In genomic region chr3:101813817-101814440, GRCh38 we compare ENCODE assay signal across 8 cellular contexts. TPM values are rescaled to one million over a fixed set of nuclear protein-coding genes. Genes with fewer than 3 reads are reported as not detected.
DNase-seq lines count a peak whose midpoint lies in the region; ATAC-seq, FAIRE-seq and TF ChIP-seq lines count a peak whose summit lies in the region.

No MANE protein-coding gene starts in this region.

- no peak for DNase-seq in BE2C
- DNase-seq in HEK293T (ENCODE audit: extremely low spot score): no peak
- no peak for DNase-seq in GM12878 (ENCODE audit: low read depth, low spot score)
- DNase-seq in activated CD4-positive, alpha-beta memory T cell treated with anti-CD3 and anti-CD28 coated beads for 36 hours: no peak
- DNase-seq in MG63: no peak
- DNase-seq in T-cell: no peak

- H3K4me3 ChIP-seq in BE2C (ENCODE audit: low read depth, low read length): no peak overlapping the region
- no peak overlapping the region for H3K4me3 ChIP-seq in GM12878
- H3K4me3 ChIP-seq in liver (ENCODE audit: low read depth in 1 of 3, low read length in 3 of 3): peak overlapping the region in 1 of 3 donors; percentile 25
- H3K4me3 ChIP-seq in MG63: no peak overlapping the region

- H3K4me1 Mint-ChIP-seq in activated CD4-positive, alpha-beta memory T cell treated with anti-CD3 and anti-CD28 coated beads for 36 hours (ENCODE audit: low read depth): peaks cover 42% of the 10 kb centered on the region
- H3K4me1 Mint-ChIP-seq in T-cell: peaks cover 48 to 59% (median 50%) of the 10 kb centered on the region in 3 donors

- peaks cover 8% of the 10 kb centered on the region; the same call in 1 of the 2 replicates for H3K4me1 ChIP-seq in BE2C
- peaks cover 20% of the 10 kb centered on the region for H3K4me1 ChIP-seq in GM12878 (ENCODE audit: control insufficient read depth, insufficient read depth, low read length)
- peaks cover 0 to 19% (median 14%) of the 10 kb centered on the region in 4 donors for H3K4me1 ChIP-seq in liver (ENCODE audit: control insufficient read depth in 4 of 4, insufficient read depth in 4 of 4, low read length in 3 of 4)

- H3K36me3 ChIP-seq in BE2C: peaks cover 11% of the 10 kb centered on the region
- H3K36me3 ChIP-seq in GM12878 (ENCODE audit: control insufficient read depth in 2 of 2, insufficient read depth in 2 of 2, low read length in 1 of 2): peaks cover 0 to 5% of the 10 kb centered on the region in 2 experiments; a peak in 1 of 4 replicates
- H3K36me3 ChIP-seq in liver (ENCODE audit: control insufficient read depth in 4 of 4, insufficient read depth in 3 of 4, low read depth in 1 of 4, low read length in 3 of 4): no peaks in the 10 kb centered on the region
- no peaks in the 10 kb centered on the region for H3K36me3 ChIP-seq in MG63

- peak; percentile 46 for TF ChIP-seq CTCF in BE2C (IDR thresholded peaks at IDR 0.05; ENCODE audit: low read depth, low read length)
- peak; percentile 30 to 66 (median 50); a peak in 4 of 6 replicates for TF ChIP-seq CTCF in GM12878 (IDR thresholded peaks at IDR 0.05 in 2 of 3, conservative IDR thresholded peaks at IDR 0.05 in 1 of 3; ENCODE audit: control insufficient read depth in 2 of 3, extremely low read depth in 1 of 3, insufficient read depth in 1 of 3, low read depth in 3 of 3, low read length in 3 of 3)
- TF ChIP-seq CTCF in liver (IDR thresholded peaks at IDR 0.05; ENCODE audit: low read depth, low read length, missing input control): peak; percentile 57

- SMC1A ChIA-PET in GM12878 (lab: Charles Lee; ENCODE audit: uncharacterized antibody, unreplicated experiment): interaction anchor here (0.8 to 19.7 kb wide), 53 partner anchors 8 to 723 kb away, joined by 3 to 949 read pairs (median 5); partner anchors contain the start of gene NFKBIZ

- H3K9me3 Mint-ChIP-seq in activated CD4-positive, alpha-beta memory T cell treated with anti-CD3 and anti-CD28 coated beads for 36 hours: no peaks in the 10 kb centered on the region
- H3K9me3 Mint-ChIP-seq in T-cell: no peaks in the 10 kb centered on the region

- RAD21 ChIA-PET in GM12878 (lab: Charles Lee; ENCODE audit: unreplicated experiment): interaction anchor here (0.8 to 15.9 kb wide), 48 partner anchors 9 to 857 kb away, joined by 3 to 659 read pairs (median 4); partner anchors contain the start of genes CEP97 and NFKBIZ

- H3K27me3 Mint-ChIP-seq in activated CD4-positive, alpha-beta memory T cell treated with anti-CD3 and anti-CD28 coated beads for 36 hours: no peaks in the 10 kb centered on the region
- H3K27me3 Mint-ChIP-seq in T-cell: no peaks in the 10 kb centered on the region

- no peak overlapping the region for H2AFZ ChIP-seq in GM12878 (ENCODE audit: control insufficient read depth, low read depth, low read length)

- 67% methylated on average over 7 of the region's 7 CpGs for WGBS in GM12878 (ENCODE audit: insufficient coverage, insufficient replicate concordance, low lambda C conversion rate, missing lambda C conversion rate)
- 23% methylated on average over 7 of the region's 7 CpGs for WGBS in liver

- no peak overlapping the region for H3K4me3 Mint-ChIP-seq in activated CD4-positive, alpha-beta memory T cell treated with anti-CD3 and anti-CD28 coated beads for 36 hours
- no peak overlapping the region for H3K4me3 Mint-ChIP-seq in T-cell

- CTCF ChIA-PET in HEK293T (lab: Yijun Ruan, JAX) (interaction anchor here (0.7 to 1.9 kb wide), 7 partner anchors 112 to 415 kb away, joined by 3 to 16 read pairs (median 4); no protein-coding TSS in a partner anchor), GM12878 (lab: Yijun Ruan, JAX) (interaction anchor here (0.6 to 15.9 kb wide), 61 partner anchors 9 to 723 kb away, joined by 3 to 1057 read pairs (median 4); partner anchors contain the start of genes CEP97, NFKBIZ and NXPE3), T-cell (lab: Charles Lee) (interaction anchor here (0.5 to 1.7 kb wide), 23 partner anchors 8 to 1481 kb away, joined by 3 to 26 read pairs (median 5); no protein-coding TSS in a partner anchor)
- CTCF ChIA-PET in activated CD4-positive, alpha-beta memory T cell treated with anti-CD3 and anti-CD28 coated beads for 36 hours (lab: Charles Lee): interaction anchor here (0.5 to 13.8 kb wide), 20 partner anchors 9 to 725 kb away, joined by 3 to 391 read pairs (median 5); partner anchors contain the start of genes NFKBIZ and NXPE3

- FAIRE-seq in GM12878 (lab: Jason Lieb, UNC): no peak

- no peak overlapping the region for H3K27ac Mint-ChIP-seq in activated CD4-positive, alpha-beta memory T cell treated with anti-CD3 and anti-CD28 coated beads for 36 hours
- H3K27ac Mint-ChIP-seq in T-cell: no peak overlapping the region

- BruUV-seq in GM12878 (replicated peaks; lab: Mats Ljungman, UMichigan): no TSS peak

- no peak overlapping the region for H3K4me2 ChIP-seq in GM12878 (ENCODE audit: control insufficient read depth, insufficient read depth)

- TF ChIP-seq POLR2A in GM12878 (IDR thresholded peaks at IDR 0.05; ENCODE audit: low read depth, low read length): no peak

- TF ChIP-seq RAD21 in GM12878 (IDR thresholded peaks at IDR 0.05; ENCODE audit: insufficient read depth, low read depth, low read length): peak; percentile 91
- TF ChIP-seq RAD21 in liver (IDR thresholded peaks at IDR 0.05): peak; percentile 90 to 94

- intact Hi-C loops in GM12878 (cut with micrococcal nuclease; ENCODE audit: unreplicated experiment): loop anchor here (1.0 to 5.0 kb wide), 4 partner anchors 37 to 411 kb away; no protein-coding TSS in a partner anchor
- intact Hi-C loops in activated CD4-positive, alpha-beta memory T cell treated with anti-CD3 and anti-CD28 coated beads for 36 hours (cut with micrococcal nuclease): loop anchor here (1.0 to 2.0 kb wide), 3 partner anchors 36 to 411 kb away; no protein-coding TSS in a partner anchor

- no peaks in the 10 kb centered on the region for H4K20me1 ChIP-seq in GM12878 (ENCODE audit: control insufficient read depth, insufficient read depth)

- H3K79me2 ChIP-seq in GM12878 (ENCODE audit: control insufficient read depth, insufficient read depth, low read length): no peaks in the 10 kb centered on the region

- H3K9me3 ChIP-seq in BE2C: no peaks in the 10 kb centered on the region
- H3K9me3 ChIP-seq in GM12878 (replicated peaks; ENCODE audit: control insufficient read depth, insufficient read depth, low read length): peaks cover 2% of the 10 kb centered on the region; the same call in 1 of the 3 replicates
- no peaks in the 10 kb centered on the region for H3K9me3 ChIP-seq in liver (ENCODE audit: control insufficient read depth in 4 of 4, low read length in 3 of 4)
- no peaks in the 10 kb centered on the region for H3K9me3 ChIP-seq in MG63

- no peak overlapping the region for H3K27ac ChIP-seq in GM12878 (ENCODE audit: control insufficient read depth, insufficient read depth)
- no peak overlapping the region for H3K27ac ChIP-seq in liver (ENCODE audit: low read depth in 1 of 2, low read length in 2 of 2)

- in situ Hi-C loops in GM12878 (cut with MboI): loop anchor here (5.0 kb wide), 2 partner anchors 413 to 718 kb away; no protein-coding TSS in a partner anchor

- peak; percentile 39 for ATAC-seq in GM12878
- ATAC-seq in T-cell (replicated peaks in 1 of 4): no peak
- ATAC-seq in HG03139 (IDR thresholded peaks at IDR 0.05; ENCODE audit: unreplicated experiment): no peak

- TF ChIP-seq EP300 in GM12878 (IDR thresholded peaks at IDR 0.05; ENCODE audit: borderline replicate concordance in 1 of 2, control insufficient read depth in 1 of 2, low read depth in 2 of 2, low read length in 2 of 2): no peak

- peaks cover 13% of the 10 kb centered on the region for H3K36me3 Mint-ChIP-seq in activated CD4-positive, alpha-beta memory T cell treated with anti-CD3 and anti-CD28 coated beads for 36 hours
- peaks cover 21% of the 10 kb centered on the region for H3K36me3 Mint-ChIP-seq in T-cell

- H3K9ac ChIP-seq in GM12878 (ENCODE audit: control insufficient read depth, insufficient read depth, low read length): no peak overlapping the region
- H3K9ac ChIP-seq in liver (ENCODE audit: low read depth in 1 of 2, low read length in 2 of 2): peak overlapping the region; percentile 16 to 38

- H3K27me3 ChIP-seq in BE2C: no peaks in the 10 kb centered on the region
- H3K27me3 ChIP-seq in GM12878 (replicated peaks in 1 of 2; ENCODE audit: control insufficient read depth in 2 of 2, insufficient read depth in 2 of 2, low read length in 1 of 2): no peaks in the 10 kb centered on the region
- no peaks in the 10 kb centered on the region for H3K27me3 ChIP-seq in liver (ENCODE audit: control insufficient read depth in 4 of 4, insufficient read depth in 4 of 4, low read length in 3 of 4)
- H3K27me3 ChIP-seq in MG63: no peaks in the 10 kb centered on the region

- POLR2A ChIA-PET in HEK293T (lab: Yijun Ruan, JAX): no interaction called here
- POLR2A ChIA-PET in GM12878 (lab: Charles Lee): interaction anchor here (0.7 to 1.9 kb wide), 7 partner anchors 11 to 411 kb away, joined by 3 to 15 read pairs (median 3); partner anchors contain the start of gene CEP97
- POLR2A ChIA-PET in activated CD4-positive, alpha-beta memory T cell treated with anti-CD3 and anti-CD28 coated beads for 36 hours (lab: Charles Lee): interaction anchor here (0.7 to 1.2 kb wide), 3 partner anchors 14 to 38 kb away, joined by 3 to 4 read pairs (median 4); partner anchors contain the start of gene NFKBIZ
- POLR2A ChIA-PET in T-cell (lab: Charles Lee): interaction anchor here (0.6 to 2.1 kb wide), 8 partner anchors 10 to 411 kb away, joined by 3 to 8 read pairs (median 4); partner anchors contain the start of gene NFKBIZ (in 1 of the 2)

RNA-seq across cellular contexts. Expression of gene NXPE3, which starts 34.9 kb away (rescaled TPM):
- polyA plus RNA-seq in BE2C (2012; ENCODE audit: insufficient read depth, insufficient read length, low read depth): 24.5 TPM
- total RNA-seq in GM12878 (2013; cell fraction: nucleolus; rRNA removed): 2.5 and 3.0 TPM in 2 replicates
- total RNA-seq in GM12878 (2014; rRNA removed) (4.5 and 5.5 TPM in 2 replicates), GM12878 (2014; rRNA removed; fragmentation: Illumina TruSeq; extraction: Trizol) (2.4 TPM in 2 replicates), GM12878 (2021) (6.4 and 6.9 TPM in 2 replicates), liver (1 to 10 TPM; 2.2 to 2.7 TPM), T-cell (10 to 100 TPM; 38.0 to 44.8 (median 41.3) TPM)
- polyA plus RNA-seq in GM12878 (2011; ENCODE audit: low read depth): 2.1 TPM
- polyA plus RNA-seq in GM12878 (2011; rRNA removed) (3.7 and 4.7 TPM in 2 replicates), GM12878 (2014; fragmentation: Illumina TruSeq; extraction: Trizol) (5.0 and 5.5 TPM in 2 replicates), GM12878 (2014; fragmentation: Nextera tagmentation; extraction: Ambion mirVana) (1 to 10 TPM; 2.0 to 2.2 TPM), GM12878 (2014; rRNA removed) (5.2 and 5.4 TPM in 2 replicates), GM12878 (2016; fragmentation: Nextera tagmentation; extraction: Ambion mirVana) (1 to 10 TPM; 6.8 to 8.7 TPM), liver (1 to 10 TPM; 1.1 to 1.2 TPM)
- polyA plus RNA-seq in GM12878 (2011; cell fraction: cytosol; rRNA removed): 3.3 and 4.3 TPM in 2 replicates
- polyA plus RNA-seq in GM12878 (2011; cell fraction: nucleus; rRNA removed): 2.0 and 2.1 TPM in 2 replicates
- 2.3 and 2.6 TPM in 2 replicates for polyA plus RNA-seq in GM12878 (2012)
- polyA minus RNA-seq in GM12878 (2011; rRNA and poly(A)+ RNA removed): 6.5 and 8.9 TPM in 2 replicates
- 2.0 and 2.3 TPM in 2 replicates for polyA minus RNA-seq in GM12878 (2011; cell fraction: cytosol; rRNA and poly(A)+ RNA removed)
- 2.3 and 4.4 TPM in 2 replicates for polyA minus RNA-seq in GM12878 (2011; cell fraction: nucleus; rRNA and poly(A)+ RNA removed)
- 10 to 100 TPM; 18.7 to 19.8 TPM for total RNA-seq in activated CD4-positive, alpha-beta memory T cell treated with anti-CD3 and anti-CD28 coated beads for 36 hours
- total RNA-seq in MG63 (2014; rRNA removed; shearing (Covaris generic); ENCODE audit: low replicate concordance): 7.5 and 12.4 TPM in 2 replicates

RNA-seq across cellular contexts. Expression of gene NFKBIZ, which starts 35.4 kb away (rescaled TPM):
- 2.0 TPM for polyA plus RNA-seq in BE2C (2012; ENCODE audit: insufficient read depth, insufficient read length, low read depth)
- total RNA-seq in GM12878 (2013; cell fraction: nucleolus; rRNA removed): 396 and 457 TPM in 2 replicates
- total RNA-seq in GM12878 (2014; rRNA removed) (19.0 and 23.6 TPM in 2 replicates), GM12878 (2014; rRNA removed; fragmentation: Illumina TruSeq; extraction: Trizol) (20.1 and 24.3 TPM in 2 replicates), GM12878 (2021) (27.0 and 27.3 TPM in 2 replicates), liver (10 to 100 TPM; 13.8 to 78.8 TPM), T-cell (100 to 1,000 TPM; 130 to 720 (median 132) TPM)
- polyA plus RNA-seq in GM12878 (2011; ENCODE audit: low read depth): 15.6 TPM
- polyA plus RNA-seq in GM12878 (2011; rRNA removed) (50.8 and 53.8 TPM in 2 replicates), GM12878 (2014; fragmentation: Illumina TruSeq; extraction: Trizol) (16.5 and 21.7 TPM in 2 replicates), GM12878 (2014; fragmentation: Nextera tagmentation; extraction: Ambion mirVana) (1 to 10 TPM; 6.3 to 8.9 TPM), GM12878 (2014; rRNA removed) (18.2 TPM in 2 replicates), GM12878 (2016; fragmentation: Nextera tagmentation; extraction: Ambion mirVana) (1 to 10 TPM; 7.7 to 8.5 TPM), liver (10 to 100 TPM in 1 of 2 donors, 1 to 10 TPM in 1; 4.8 to 33.7 TPM)
- 22.1 and 28.4 TPM in 2 replicates for polyA plus RNA-seq in GM12878 (2011; cell fraction: cytosol; rRNA removed)
- 95.4 and 129 TPM in 2 replicates for polyA plus RNA-seq in GM12878 (2011; cell fraction: nucleus; rRNA removed)
- polyA plus RNA-seq in GM12878 (2012): 19.3 and 20.9 TPM in 2 replicates
- polyA minus RNA-seq in GM12878 (2011; rRNA and poly(A)+ RNA removed): 114 and 135 TPM in 2 replicates
- polyA minus RNA-seq in GM12878 (2011; cell fraction: cytosol; rRNA and poly(A)+ RNA removed): 25.4 and 32.1 TPM in 2 replicates
- 165 and 223 TPM in 2 replicates for polyA minus RNA-seq in GM12878 (2011; cell fraction: nucleus; rRNA and poly(A)+ RNA removed)
- total RNA-seq in activated CD4-positive, alpha-beta memory T cell treated with anti-CD3 and anti-CD28 coated beads for 36 hours: 10 to 100 TPM; 65.9 to 74.9 TPM
- total RNA-seq in MG63 (2014; rRNA removed; shearing (Covaris generic); ENCODE audit: low replicate concordance): 7.4 and 19.1 TPM in 2 replicates
